ENCODE assay signal across 1 cellular context in the genomic region with DNA sequence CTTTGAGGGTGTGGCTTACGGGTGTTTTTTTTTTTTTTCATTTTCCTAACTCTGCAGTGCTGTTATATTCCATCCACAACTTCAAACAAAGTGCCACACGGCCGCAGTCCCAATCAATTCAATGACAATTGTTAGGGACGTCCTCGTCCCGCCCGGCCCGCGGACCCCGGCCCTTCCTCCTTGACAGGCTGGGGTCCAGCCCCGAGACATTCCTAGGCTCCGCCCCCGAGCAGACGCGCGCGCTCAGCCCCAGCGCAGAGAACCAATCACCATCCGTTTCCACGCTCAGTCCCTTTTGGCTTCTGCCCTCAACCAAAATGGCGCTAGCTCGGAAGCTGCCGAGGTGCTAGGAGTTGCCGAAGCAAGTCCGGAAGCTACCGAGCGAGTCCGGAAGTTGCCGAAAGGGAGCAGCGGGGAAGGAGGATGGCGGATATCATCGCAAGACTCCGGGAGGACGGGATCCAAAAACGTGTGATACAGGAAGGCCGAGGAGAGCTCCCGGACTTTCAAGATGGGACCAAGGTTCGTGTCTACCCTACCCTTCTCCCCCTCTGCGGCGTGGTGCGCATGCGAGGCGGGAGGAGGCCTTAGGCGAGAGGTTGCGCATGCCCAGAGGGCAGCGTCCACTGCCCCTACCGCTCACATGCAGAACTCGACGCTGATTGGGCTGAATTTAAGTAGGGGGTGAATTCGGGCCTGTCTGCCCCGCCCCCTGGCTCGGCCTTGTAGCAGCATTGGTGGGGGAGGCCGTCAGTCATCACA.
TF ChIP-seq lines count a peak whose summit lies in the region.

Gene AIP, plus strand, starts transcription at position 291 of the 762 bp plus-strand sequence. Its CDS starts 133 bp downstream, at position 424.

TF ChIP-seq in K562, 482 proteins besides CTCF, POLR2A, EP300 and RAD21 (continued from another document and continues in another):
- peak; percentile 98; the same call in 1 of the 2 replicates for TF ChIP-seq FOXP4 (CRISPR knock-in tag; IDR thresholded peaks at IDR 0.05; ENCODE audit: borderline replicate concordance)
- peak; percentile 99 for TF ChIP-seq ATF6 (CRISPR knock-in tag; IDR thresholded peaks at IDR 0.05)
- TF ChIP-seq SP1 (CRISPR knock-in tag; IDR thresholded peaks at IDR 0.05) = peak; percentile 98
- TF ChIP-seq RHOXF2B (CRISPR knock-in tag; conservative IDR thresholded peaks at IDR 0.05) = no peak
- no peak for TF ChIP-seq PATZ1 (CRISPR knock-in tag; IDR thresholded peaks at IDR 0.05; ENCODE audit: borderline replicate concordance)
- TF ChIP-seq MYBL2 (IDR thresholded peaks at IDR 0.05; ENCODE audit: low read depth) = no peak
- TF ChIP-seq MYBL2 (CRISPR knock-in tag; IDR thresholded peaks at IDR 0.05; ENCODE audit: borderline replicate concordance) = no peak
- TF ChIP-seq TFE3 (CRISPR knock-in tag; IDR thresholded peaks at IDR 0.05) = no peak
- 0 out of 2 replicates have a peak, but pooled peaks have one; percentile 35 for TF ChIP-seq TEAD4 (IDR thresholded peaks at IDR 0.05; ENCODE audit: low read length)
- peak; percentile 95; the same call in 1 of the 2 replicates for TF ChIP-seq TEAD4 (CRISPR knock-in tag; IDR thresholded peaks at IDR 0.05; ENCODE audit: borderline replicate concordance)
- TF ChIP-seq NR2F6 (CRISPR knock-in tag; IDR thresholded peaks at IDR 0.05) = no peak
- TF ChIP-seq NKRF (IDR thresholded peaks at IDR 0.05; ENCODE audit: borderline replicate concordance) = no peak
- no peak for TF ChIP-seq PHF20 (IDR thresholded peaks at IDR 0.05; ENCODE audit: partially characterized antibody)
- TF ChIP-seq MCM3 (IDR thresholded peaks at IDR 0.05) = no peak
- peak; percentile 15; the same call in 1 of the 2 replicates for TF ChIP-seq SOX6 (IDR thresholded peaks at IDR 0.05)
- TF ChIP-seq, protein P1, sequence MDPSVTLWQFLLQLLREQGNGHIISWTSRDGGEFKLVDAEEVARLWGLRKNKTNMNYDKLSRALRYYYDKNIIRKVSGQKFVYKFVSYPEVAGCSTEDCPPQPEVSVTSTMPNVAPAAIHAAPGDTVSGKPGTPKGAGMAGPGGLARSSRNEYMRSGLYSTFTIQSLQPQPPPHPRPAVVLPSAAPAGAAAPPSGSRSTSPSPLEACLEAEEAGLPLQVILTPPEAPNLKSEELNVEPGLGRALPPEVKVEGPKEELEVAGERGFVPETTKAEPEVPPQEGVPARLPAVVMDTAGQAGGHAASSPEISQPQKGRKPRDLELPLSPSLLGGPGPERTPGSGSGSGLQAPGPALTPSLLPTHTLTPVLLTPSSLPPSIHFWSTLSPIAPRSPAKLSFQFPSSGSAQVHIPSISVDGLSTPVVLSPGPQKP (CRISPR knock-in tag; IDR thresholded peaks at IDR 0.05) = no peak; the same call in 1 of the 2 replicates
- no peak for TF ChIP-seq SNRNP70 (optimal IDR thresholded peaks at IDR 0.05; ENCODE audit: low read depth, low read length)
- no peak for TF ChIP-seq MCM7 (IDR thresholded peaks at IDR 0.05)
- TF ChIP-seq TEAD1 (CRISPR knock-in tag; IDR thresholded peaks at IDR 0.05) = peak in 1 of 2 experiments; percentile 99; a peak in 2 of 4 replicates
- no peak; the same call in 1 of the 2 replicates for TF ChIP-seq CBFB (CRISPR knock-in tag; IDR thresholded peaks at IDR 0.05)
- TF ChIP-seq MCM5 (IDR thresholded peaks at IDR 0.05; ENCODE audit: low read depth) = no peak
- TF ChIP-seq, protein P2, sequence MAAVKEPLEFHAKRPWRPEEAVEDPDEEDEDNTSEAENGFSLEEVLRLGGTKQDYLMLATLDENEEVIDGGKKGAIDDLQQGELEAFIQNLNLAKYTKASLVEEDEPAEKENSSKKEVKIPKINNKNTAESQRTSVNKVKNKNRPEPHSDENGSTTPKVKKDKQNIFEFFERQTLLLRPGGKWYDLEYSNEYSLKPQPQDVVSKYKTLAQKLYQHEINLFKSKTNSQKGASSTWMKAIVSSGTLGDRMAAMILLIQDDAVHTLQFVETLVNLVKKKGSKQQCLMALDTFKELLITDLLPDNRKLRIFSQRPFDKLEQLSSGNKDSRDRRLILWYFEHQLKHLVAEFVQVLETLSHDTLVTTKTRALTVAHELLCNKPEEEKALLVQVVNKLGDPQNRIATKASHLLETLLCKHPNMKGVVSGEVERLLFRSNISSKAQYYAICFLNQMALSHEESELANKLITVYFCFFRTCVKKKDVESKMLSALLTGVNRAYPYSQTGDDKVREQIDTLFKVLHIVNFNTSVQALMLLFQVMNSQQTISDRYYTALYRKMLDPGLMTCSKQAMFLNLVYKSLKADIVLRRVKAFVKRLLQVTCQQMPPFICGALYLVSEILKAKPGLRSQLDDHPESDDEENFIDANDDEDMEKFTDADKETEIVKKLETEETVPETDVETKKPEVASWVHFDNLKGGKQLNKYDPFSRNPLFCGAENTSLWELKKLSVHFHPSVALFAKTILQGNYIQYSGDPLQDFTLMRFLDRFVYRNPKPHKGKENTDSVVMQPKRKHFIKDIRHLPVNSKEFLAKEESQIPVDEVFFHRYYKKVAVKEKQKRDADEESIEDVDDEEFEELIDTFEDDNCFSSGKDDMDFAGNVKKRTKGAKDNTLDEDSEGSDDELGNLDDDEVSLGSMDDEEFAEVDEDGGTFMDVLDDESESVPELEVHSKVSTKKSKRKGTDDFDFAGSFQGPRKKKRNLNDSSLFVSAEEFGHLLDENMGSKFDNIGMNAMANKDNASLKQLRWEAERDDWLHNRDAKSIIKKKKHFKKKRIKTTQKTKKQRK (IDR thresholded peaks at IDR 0.05; ENCODE audit: borderline replicate concordance, low read depth, low read length) = no peak
- peak; percentile 98 to 100 (median 99) for TF ChIP-seq YY1 (IDR thresholded peaks at IDR 0.05; ENCODE audit: borderline replicate concordance in 1 of 3, control insufficient read depth in 1 of 3, extremely low read depth in 1 of 3, insufficient read depth in 3 of 3, insufficient read length in 1 of 3, insufficient replicate concordance in 2 of 3, low read depth in 1 of 3, low read length in 2 of 3)
- TF ChIP-seq XRCC5 (IDR thresholded peaks at IDR 0.05; ENCODE audit: low read depth, low read length) = no peak
- TF ChIP-seq NFE2 (IDR thresholded peaks at IDR 0.05; ENCODE audit: low read depth) = no peak
- TF ChIP-seq STAT5B (CRISPR knock-in tag; IDR thresholded peaks at IDR 0.05) = no peak
- TF ChIP-seq, protein P3, sequence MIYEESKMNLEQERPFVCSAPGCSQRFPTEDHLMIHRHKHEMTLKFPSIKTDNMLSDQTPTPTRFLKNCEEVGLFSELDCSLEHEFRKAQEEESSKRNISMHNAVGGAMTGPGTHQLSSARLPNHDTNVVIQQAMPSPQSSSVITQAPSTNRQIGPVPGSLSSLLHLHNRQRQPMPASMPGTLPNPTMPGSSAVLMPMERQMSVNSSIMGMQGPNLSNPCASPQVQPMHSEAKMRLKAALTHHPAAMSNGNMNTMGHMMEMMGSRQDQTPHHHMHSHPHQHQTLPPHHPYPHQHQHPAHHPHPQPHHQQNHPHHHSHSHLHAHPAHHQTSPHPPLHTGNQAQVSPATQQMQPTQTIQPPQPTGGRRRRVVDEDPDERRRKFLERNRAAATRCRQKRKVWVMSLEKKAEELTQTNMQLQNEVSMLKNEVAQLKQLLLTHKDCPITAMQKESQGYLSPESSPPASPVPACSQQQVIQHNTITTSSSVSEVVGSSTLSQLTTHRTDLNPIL (CRISPR knock-in tag; IDR thresholded peaks at IDR 0.05) = no peak
- TF ChIP-seq, protein P4, sequence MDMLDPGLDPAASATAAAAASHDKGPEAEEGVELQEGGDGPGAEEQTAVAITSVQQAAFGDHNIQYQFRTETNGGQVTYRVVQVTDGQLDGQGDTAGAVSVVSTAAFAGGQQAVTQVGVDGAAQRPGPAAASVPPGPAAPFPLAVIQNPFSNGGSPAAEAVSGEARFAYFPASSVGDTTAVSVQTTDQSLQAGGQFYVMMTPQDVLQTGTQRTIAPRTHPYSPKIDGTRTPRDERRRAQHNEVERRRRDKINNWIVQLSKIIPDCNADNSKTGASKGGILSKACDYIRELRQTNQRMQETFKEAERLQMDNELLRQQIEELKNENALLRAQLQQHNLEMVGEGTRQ (CRISPR knock-in tag; IDR thresholded peaks at IDR 0.05) = no peak
- no peak for TF ChIP-seq OTX1 (CRISPR knock-in tag; IDR thresholded peaks at IDR 0.05)
- no peak for TF ChIP-seq EGR1 (conservative IDR thresholded peaks at IDR 0.05)
- TF ChIP-seq ZNF197 (CRISPR knock-in tag; IDR thresholded peaks at IDR 0.05; ENCODE audit: low read depth) = no peak
- TF ChIP-seq POLR2H (tag; IDR thresholded peaks at IDR 0.05; ENCODE audit: low read depth) = no peak
- TF ChIP-seq ZNF347 (CRISPR knock-in tag; IDR thresholded peaks at IDR 0.05; ENCODE audit: low read depth) = no peak
- no peak for TF ChIP-seq ZNF239 (CRISPR knock-in tag; IDR thresholded peaks at IDR 0.05)
- TF ChIP-seq CBX2 (IDR thresholded peaks at IDR 0.05; ENCODE audit: insufficient read depth, low read length, poor library complexity, severe bottlenecking) = no peak
- TF ChIP-seq, protein P5, sequence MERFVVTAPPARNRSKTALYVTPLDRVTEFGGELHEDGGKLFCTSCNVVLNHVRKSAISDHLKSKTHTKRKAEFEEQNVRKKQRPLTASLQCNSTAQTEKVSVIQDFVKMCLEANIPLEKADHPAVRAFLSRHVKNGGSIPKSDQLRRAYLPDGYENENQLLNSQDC (CRISPR knock-in tag; IDR thresholded peaks at IDR 0.05) = no peak
- TF ChIP-seq RBBP5 (IDR thresholded peaks at IDR 0.05; ENCODE audit: borderline replicate concordance, insufficient read depth, low read length, poor library complexity, severe bottlenecking) = peak; percentile 28
